13 cellular contexts compared by ENCODE assay signal in the genomic region with DNA sequence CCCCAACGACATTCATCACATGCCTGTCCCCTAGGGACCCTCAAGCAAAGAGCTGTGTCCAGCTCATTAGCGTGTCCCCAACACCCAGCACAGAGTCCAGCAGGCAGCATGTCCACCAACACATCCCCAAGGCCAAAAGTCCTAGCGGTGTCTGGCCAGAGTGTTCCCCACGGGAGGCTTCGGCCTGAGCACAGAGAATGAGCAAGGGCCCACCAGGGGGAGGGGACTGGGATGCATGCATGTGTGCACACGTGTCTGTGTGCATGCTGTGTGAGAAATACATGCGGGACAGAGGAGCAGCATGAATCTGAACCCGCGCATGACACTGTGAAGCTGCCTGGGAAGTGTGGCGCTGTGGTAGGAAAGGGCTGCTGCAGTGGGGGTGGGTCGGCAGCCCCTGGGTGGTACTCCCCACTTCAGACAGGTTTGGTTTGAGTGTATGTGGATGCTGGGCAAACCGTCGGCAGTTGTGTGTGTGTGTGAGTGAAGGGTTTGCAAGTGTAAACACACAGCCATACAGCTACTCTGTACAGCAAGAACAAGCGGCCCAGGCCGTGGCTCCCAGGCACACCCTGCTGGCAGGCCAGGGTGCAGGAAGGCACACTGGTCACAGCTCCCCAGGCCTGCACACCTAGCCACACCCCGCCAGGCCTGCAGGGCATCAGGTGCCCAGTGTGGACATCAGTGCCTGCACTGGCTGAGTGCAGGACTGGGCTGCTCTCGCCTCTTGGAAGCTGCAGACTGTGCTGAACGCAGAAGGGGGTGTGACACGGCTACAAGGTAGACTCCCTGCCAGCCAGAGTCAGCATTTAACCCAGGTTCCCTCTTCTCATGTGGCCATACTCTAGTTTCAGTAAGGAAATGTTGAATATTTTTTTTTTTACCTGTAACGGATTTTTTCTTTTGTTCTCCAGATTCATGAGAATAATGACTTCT. TPM values are rescaled to one million over a fixed set of nuclear protein-coding genes. Genes with fewer than 3 reads are reported as not detected.
DNase-seq lines count a peak whose midpoint lies in the region; TF ChIP-seq lines count a peak whose summit lies in the region.
"Had no signal": no experiment of that assay in that cellular context is flagged by ENCODE, and none has a peak within 500 bp of the region (broad histone marks: within the 10 kb centered on the region; RNA-seq: fewer than 3 reads in every experiment).

No MANE protein-coding gene starts in this region.

- no peaks in the 10 kb centered on the region for H3K9me2 ChIP-seq in Karpas-422 (replicated peaks; ENCODE audit: insufficient read depth, low read length)

- no peak overlapping the region for H3K18ac ChIP-seq in H9 (ENCODE audit: insufficient read length, low read depth, low read length)

- H4K91ac ChIP-seq in H9 (ENCODE audit: insufficient read length, low read depth, low read length) = no peak overlapping the region

- no peaks in the 10 kb centered on the region for H3K23me2 ChIP-seq in H9 (ENCODE audit: insufficient read length, low read depth, low read length, poor library complexity, severe bottlenecking)

- H3K14ac ChIP-seq in H9 (ENCODE audit: insufficient read depth, low read length) = no peak overlapping the region

- intact Hi-C loops in mammary epithelial cell (cut with micrococcal nuclease) = loop anchor here (10.0 kb wide), 2 partner anchors 525 to 585 kb away; no protein-coding TSS in a partner anchor

- H3K4me3 Mint-ChIP-seq in neural progenitor cell (no peak overlapping the region), H9 (no peak overlapping the region; a peak in 2 of 5 replicates)
- H3K4me3 Mint-ChIP-seq: naive B cell had no signal

- H3K4me1 ChIP-seq in Karpas-422 (ENCODE audit: low read length) (no peaks in the 10 kb centered on the region), mammary epithelial cell (ENCODE audit: insufficient read depth, low read length) (no peaks in the 10 kb centered on the region), neural progenitor cell (no peaks in the 10 kb centered on the region), H9 (ENCODE audit: insufficient read depth, low read length) (no peaks in the 10 kb centered on the region)

- no peak overlapping the region for H3K23ac ChIP-seq in H9 (ENCODE audit: insufficient read length, low read depth, low read length)

- H3K9me3 ChIP-seq in Karpas-422 (ENCODE audit: low read length) (no peaks in the 10 kb centered on the region), mammary epithelial cell (replicated peaks; ENCODE audit: insufficient read depth, low read length) (no peaks in the 10 kb centered on the region), neural progenitor cell (ENCODE audit: low read depth) (no peaks in the 10 kb centered on the region), H9 (ENCODE audit: control insufficient read depth, low read depth, low read length) (no peaks in the 10 kb centered on the region)
- H3K9me3 ChIP-seq: ascending aorta, spleen had no signal

- peak in 1 of 2 donors; percentile 14 for TF ChIP-seq CTCF in mammary epithelial cell (conservative IDR thresholded peaks at IDR 0.05 in 1 of 2, IDR thresholded peaks at IDR 0.05 in 1 of 2; ENCODE audit: extremely low read depth in 1 of 2, insufficient read depth in 1 of 2, low read depth in 1 of 2, low read length in 2 of 2)
- no peak for TF ChIP-seq CTCF in neural progenitor cell (IDR thresholded peaks at IDR 0.05)
- no peak for TF ChIP-seq CTCF in H9 (conservative IDR thresholded peaks at IDR 0.05)

- DNase-seq in NCI-H82 (lab: John Stamatoyannopoulos, UW) = peak; percentile 47
- no peak for DNase-seq in NCI-H82 treated with DMSO at 0.1 percent for 48 hours (lab: John Stamatoyannopoulos, UW; ENCODE audit: unreplicated experiment)
- DNase-seq in Karpas-422 = peak; percentile 53
- peak; percentile 11 for DNase-seq in mammary epithelial cell
- no peak for DNase-seq in neural progenitor cell (ENCODE audit: low spot score)
- no peak for DNase-seq in UCSD-AML1 (lab: John Stamatoyannopoulos, UW; ENCODE audit: unreplicated experiment)
- DNase-seq in H9 = no peak
- no peak for DNase-seq in LoVo (ENCODE audit: low spot score)
- DNase-seq: GDM1, naive B cell, NCI-H1048 had no signal

- peaks cover 4% of the 10 kb centered on the region for H3F3A ChIP-seq in neural progenitor cell (ENCODE audit: low read depth)

- no peak overlapping the region for H2BK15ac ChIP-seq in H9 (ENCODE audit: low read depth, low read length)

- H3K9me3 Mint-ChIP-seq in neural progenitor cell (no peaks in the 10 kb centered on the region), H9 (no peaks in the 10 kb centered on the region)
- H3K9me3 Mint-ChIP-seq: naive B cell had no signal

- H3K36me3 ChIP-seq in Karpas-422 (ENCODE audit: insufficient read depth, low read length) (peaks cover 23% of the 10 kb centered on the region; the same call in 1 of the 2 replicates), mammary epithelial cell (ENCODE audit: insufficient read depth, low read length) (no peaks in the 10 kb centered on the region), neural progenitor cell (no peaks in the 10 kb centered on the region)

- no peak overlapping the region for H3K9ac ChIP-seq in Karpas-422 (ENCODE audit: low read length)
- no peak overlapping the region for H3K9ac ChIP-seq in mammary epithelial cell (ENCODE audit: insufficient read depth, low read length)
- no peak overlapping the region for H3K9ac ChIP-seq in neural progenitor cell
- no peak overlapping the region for H3K9ac ChIP-seq in H9 (ENCODE audit: extremely low read depth, insufficient read length, low read length)

- no peak overlapping the region for H3T11ph ChIP-seq in H9 (ENCODE audit: low read length)

- H4K20me1 ChIP-seq in Karpas-422 (ENCODE audit: insufficient read depth, low read depth, low read length) (no peaks in the 10 kb centered on the region), mammary epithelial cell (ENCODE audit: insufficient read depth, low read length) (no peaks in the 10 kb centered on the region), neural progenitor cell (ENCODE audit: low read depth) (peaks cover 7% of the 10 kb centered on the region), H9 (ENCODE audit: control insufficient read depth, insufficient read depth, insufficient read length) (no peaks in the 10 kb centered on the region)

- CTCF ChIA-PET in mammary epithelial cell (lab: Charles Lee; ENCODE audit: low non-redundant PET) = no interaction called here

- peaks cover 2% of the 10 kb centered on the region for H3K27me3 Mint-ChIP-seq in neural progenitor cell (ENCODE audit: insufficient read depth, low read depth)
- H3K27me3 Mint-ChIP-seq in H9 (ENCODE audit: low read depth) = no peaks in the 10 kb centered on the region
- H3K27me3 Mint-ChIP-seq: naive B cell had no signal

- no peak overlapping the region for H2AK5ac ChIP-seq in H9 (ENCODE audit: insufficient read length, low read length)

- H3K4me2 ChIP-seq in Karpas-422 (ENCODE audit: low read depth, low read length, poor library complexity, severe bottlenecking) = no peak overlapping the region
- H3K4me2 ChIP-seq in mammary epithelial cell (ENCODE audit: insufficient read depth, low read depth, low read length) = no peak overlapping the region
- H3K4me2 ChIP-seq in neural progenitor cell = no peak overlapping the region
- no peak overlapping the region for H3K4me2 ChIP-seq in H9 (ENCODE audit: insufficient read depth, insufficient read length, low read length)

- no peak overlapping the region for H4K8ac ChIP-seq in H9 (replicated peaks; ENCODE audit: insufficient read length, low read depth, low read length)

- no peaks in the 10 kb centered on the region for H3K79me1 ChIP-seq in H9 (ENCODE audit: insufficient read depth, low read depth, low read length, poor library complexity, severe bottlenecking)

- BruUV-seq in mammary epithelial cell (replicated peaks; lab: Mats Ljungman, UMichigan) = no TSS peak

- H2BK20ac ChIP-seq in H9 (ENCODE audit: low read depth, low read length, poor library complexity, severe bottlenecking) = no peak overlapping the region

- no peak overlapping the region for H4K5ac ChIP-seq in H9 (ENCODE audit: insufficient read length, low read depth, low read length)

- no peak overlapping the region for H2BK12ac ChIP-seq in H9 (ENCODE audit: insufficient read length, low read depth, low read length)

- in situ Hi-C loops in mammary epithelial cell (cut with MboI; ENCODE audit: low sequenced_read_pairs in 2 of 2) = loop anchor here in 1 of 2 donors (10.0 to 25.0 kb wide), 2 partner anchors 85 to 397 kb away; a partner anchor contains a TSS

- H3K27ac ChIP-seq in Karpas-422 (ENCODE audit: low read length) (no peak overlapping the region), mammary epithelial cell (ENCODE audit: insufficient read depth, low read depth, low read length) (no peak overlapping the region), neural progenitor cell (no peak overlapping the region), H9 (ENCODE audit: insufficient read length, low read depth, low read length) (no peak overlapping the region)
- H3K27ac ChIP-seq: ascending aorta, spleen had no signal

- no peak overlapping the region for H2BK120ac ChIP-seq in H9 (ENCODE audit: low read depth, low read length, poor library complexity, severe bottlenecking)

- H3K4me3 ChIP-seq in Karpas-422 (ENCODE audit: low read length) (no peak overlapping the region), mammary epithelial cell (replicated peaks in 1 of 3; ENCODE audit: insufficient read depth in 1 of 3, low read depth in 2 of 3, low read length in 3 of 3) (no peak overlapping the region), neural progenitor cell (no peak overlapping the region)
- H3K4me3 ChIP-seq: ascending aorta, spleen had no signal

- WGBS in mammary epithelial cell (ENCODE audit: low coverage, missing lambda C conversion rate) = 79% methylated on average over 17 of the region's 20 CpGs
- WGBS in H9 (ENCODE audit: extremely low coverage, insufficient read length, low lambda C conversion rate) = no CpG with 5 or more reads among the region's 20 CpGs

- H3K27ac Mint-ChIP-seq in neural progenitor cell (peak overlapping the region; percentile 92), H9 (no peak overlapping the region; a peak in 1 of 7 replicates)

- H3K4me1 Mint-ChIP-seq in neural progenitor cell (peaks cover 38% of the 10 kb centered on the region), H9 (peaks cover 5 to 8% of the 10 kb centered on the region in 2 experiments)

- no peak overlapping the region for H3K4ac ChIP-seq in H9 (ENCODE audit: low read depth, low read length)

- dilution Hi-C loops in mammary epithelial cell (cut with HindIII; ENCODE audit: low sequenced_read_pairs) = no loop called here

- no peak overlapping the region for H2AFZ ChIP-seq in Karpas-422 (ENCODE audit: low read length)
- no peak overlapping the region for H2AFZ ChIP-seq in mammary epithelial cell (ENCODE audit: low read depth, low read length)
- H2AFZ ChIP-seq in neural progenitor cell (replicated peaks) = no peak overlapping the region
- no peak overlapping the region for H2AFZ ChIP-seq in H9 (ENCODE audit: low read length)

- H3K36me3 Mint-ChIP-seq in neural progenitor cell (peaks cover 18% of the 10 kb centered on the region), H9 (ENCODE audit: insufficient read depth in 1 of 3, low read depth in 3 of 3) (peaks cover 6 to 30% (median 23%) of the 10 kb centered on the region in 3 experiments; a peak in 6 of 7 replicates)
- H3K36me3 Mint-ChIP-seq: naive B cell had no signal

- H3K79me2 ChIP-seq in Karpas-422 (ENCODE audit: low read length) = no peaks in the 10 kb centered on the region
- no peaks in the 10 kb centered on the region for H3K79me2 ChIP-seq in mammary epithelial cell (ENCODE audit: insufficient read depth, low read length)
- H3K79me2 ChIP-seq in neural progenitor cell (ENCODE audit: low read depth) = no peaks in the 10 kb centered on the region
- H3K79me2 ChIP-seq in H9 (ENCODE audit: insufficient read depth, low read length) = no peaks in the 10 kb centered on the region

- H3K27me3 ChIP-seq in Karpas-422 (ENCODE audit: low read length) = no peaks in the 10 kb centered on the region
- H3K27me3 ChIP-seq in mammary epithelial cell (ENCODE audit: insufficient read depth, low read length) = no peaks in the 10 kb centered on the region
- no peaks in the 10 kb centered on the region for H3K27me3 ChIP-seq in neural progenitor cell
- H3K27me3 ChIP-seq in H9 (ENCODE audit: insufficient read depth, low read length) = no peaks in the 10 kb centered on the region
- H3K27me3 ChIP-seq: ascending aorta, spleen had no signal

- H3K56ac ChIP-seq in H9 (ENCODE audit: insufficient read length, low read depth, low read length) = no peak overlapping the region

- no peak overlapping the region for H2BK5ac ChIP-seq in H9 (ENCODE audit: insufficient read length, low read length)

RNA-seq across cellular contexts. Expression of a gene that starts 19.5 kb away (rescaled TPM):
- total RNA-seq in Karpas-422 (2014; rRNA removed; shearing (Covaris generic); ENCODE audit: low replicate concordance) = 3.3 and 25.8 TPM in 2 replicates
- total RNA-seq in mammary epithelial cell (1 to 10 TPM; 1.2 to 5.0 TPM), neural progenitor cell (ENCODE audit: low replicate concordance) (5.3 and 29.3 TPM in 2 replicates), H9 (2021) (27.1 and 27.7 TPM in 2 replicates)
- 2.1 TPM for polyA plus RNA-seq in mammary epithelial cell
- polyA minus RNA-seq in mammary epithelial cell = not detected

RNA-seq across cellular contexts. Expression of a gene that starts 29.1 kb away (rescaled TPM):
- total RNA-seq in Karpas-422 (2014; rRNA removed; shearing (Covaris generic); ENCODE audit: low replicate concordance) = 19.0 and 23.3 TPM in 2 replicates
- total RNA-seq in mammary epithelial cell (1 to 10 TPM; 6.3 to 7.8 TPM), neural progenitor cell (ENCODE audit: low replicate concordance) (1.4 and 2.6 TPM in 2 replicates), H9 (2021) (12.1 and 12.9 TPM in 2 replicates)
- 2.1 TPM for polyA plus RNA-seq in mammary epithelial cell
- 11.2 TPM for polyA minus RNA-seq in mammary epithelial cell

RNA-seq across cellular contexts. Expression of a gene that starts 55.9 kb away (rescaled TPM):
- 36.8 and 50.7 TPM in 2 replicates for total RNA-seq in Karpas-422 (2014; rRNA removed; shearing (Covaris generic); ENCODE audit: low replicate concordance)
- total RNA-seq in mammary epithelial cell (10 to 100 TPM; 16.7 to 52.7 TPM), neural progenitor cell (ENCODE audit: low replicate concordance) (19.0 and 24.7 TPM in 2 replicates), H9 (2021) (40.3 and 41.5 TPM in 2 replicates)
- 34.1 TPM for polyA plus RNA-seq in mammary epithelial cell
- polyA minus RNA-seq in mammary epithelial cell = 41.5 TPM

Comparison
In these comparisons a context has a peak if more than half of its experiments do, and no peak if none do; other contexts are left out.
1. DNase-seq: peak in NCI-H82 (single experiment), Karpas-422 (single experiment) and mammary epithelial cell (single experiment); none in NCI-H82 treated with DMSO at 0.1 percent for 48 hours (single experiment), neural progenitor cell (single experiment), UCSD-AML1 (single experiment), H9 (single experiment) and LoVo (single experiment).